In the genomic region with DNA sequence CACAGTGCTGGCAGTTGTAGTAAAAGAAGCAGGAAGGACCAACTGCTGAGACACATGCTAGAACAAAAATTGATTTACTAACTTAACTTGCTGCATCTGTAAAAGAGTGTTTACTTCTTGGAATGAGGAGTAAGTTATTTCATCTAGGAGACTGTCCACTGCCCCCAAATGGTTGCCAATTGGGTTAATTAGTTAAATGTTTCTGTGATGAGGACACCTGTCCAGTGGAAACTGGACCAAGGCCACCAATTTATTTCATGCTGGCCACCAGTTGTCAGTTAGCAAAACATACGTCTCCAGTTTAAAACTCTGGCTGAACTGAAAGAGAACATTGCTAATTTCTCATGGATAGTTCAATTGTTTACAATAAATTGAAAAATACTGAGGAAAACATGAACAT, we compare ENCODE assay signal across 20 cellular contexts.
"Had no signal": no experiment of that assay in that cellular context is flagged by ENCODE, and none has a peak within 500 bp of the region (broad histone marks: within the 10 kb centered on the region; RNA-seq: fewer than 3 reads in every experiment).

No MANE protein-coding gene starts in this region.

- H3K27me3 Mint-ChIP-seq: activated CD4-positive, alpha-beta memory T cell treated with anti-CD3 and anti-CD28 coated beads, Interleukin-2, amount 10 ng/mL, durations not matched to agents 7 days and 5 days; activated naive CD4-positive, alpha-beta T cell treated with anti-CD3 and anti-CD28 coated beads, Interleukin-2, amount 10 ng/mL, durations not matched to agents 7 days and 5 days had no signal

- DNase-seq: activated CD4-positive, alpha-beta memory T cell treated with anti-CD3 and anti-CD28 coated beads, Interleukin-2, amount 10 ng/mL, durations not matched to agents 7 days and 5 days; activated CD4-positive, alpha-beta T cell treated with anti-CD3 and anti-CD28 coated beads for 36 hours; activated CD4-positive, alpha-beta T cell treated with anti-CD3 and anti-CD28 coated beads, Interleukin-2, amount 50 U/mL, for 1 hour; activated gamma-delta T cell treated with Interleukin-2 at 50 U/mL for 16 hours; activated naive CD4-positive, alpha-beta T cell treated with anti-CD3 and anti-CD28 coated beads, Interleukin-2, amount 10 ng/mL, durations not matched to agents 7 days and 5 days; activated naive CD8-positive, alpha-beta T cell treated with anti-CD3 and anti-CD28 coated beads for 36 hours; activated T-cell treated with anti-CD3 and anti-CD28 coated beads, Interleukin-2, amount 50 U/mL, for 72 hours; KG1; NCI-H1092; NCI-H1417; NCI-H187; NCI-H446; NCI-H748 treated with DMSO at 0.1 percent for 48 hours; OCI-M1; RPMI8226; T-cell; T-helper 2 cell had no signal

- H3K27ac Mint-ChIP-seq: activated CD4-positive, alpha-beta memory T cell treated with anti-CD3 and anti-CD28 coated beads, Interleukin-2, amount 10 ng/mL, durations not matched to agents 7 days and 5 days; activated CD4-positive, alpha-beta T cell treated with anti-CD3 and anti-CD28 coated beads for 36 hours; activated naive CD4-positive, alpha-beta T cell treated with anti-CD3 and anti-CD28 coated beads, Interleukin-2, amount 10 ng/mL, durations not matched to agents 7 days and 5 days; activated naive CD8-positive, alpha-beta T cell treated with anti-CD3 and anti-CD28 coated beads for 36 hours; activated T-cell treated with anti-CD3 and anti-CD28 coated beads, Interleukin-2, amount 50 U/mL, for 72 hours; activated T-helper 2 cell treated with anti-CD3 and anti-CD28 coated beads, Interferon-gamma antibody, Interleukin-2, Interleukin-4, amounts not matched to agents 10 μg/mL and 5 μg/mL and 100 μg/mL, durations not matched to agents 14 hours and 24 hours and 36 hours; T-cell had no signal

- ATAC-seq: activated CD4-positive, alpha-beta T cell treated with anti-CD3 and anti-CD28 coated beads for 36 hours; activated T-cell treated with anti-CD3 and anti-CD28 coated beads, Interleukin-2, amount 50 U/mL, for 72 hours; Panc1; Right ventricle myocardium inferior; T-cell had no signal

- H3K9me3 Mint-ChIP-seq: activated CD4-positive, alpha-beta memory T cell treated with anti-CD3 and anti-CD28 coated beads, Interleukin-2, amount 10 ng/mL, durations not matched to agents 7 days and 5 days; activated naive CD4-positive, alpha-beta T cell treated with anti-CD3 and anti-CD28 coated beads, Interleukin-2, amount 10 ng/mL, durations not matched to agents 7 days and 5 days; activated naive CD8-positive, alpha-beta T cell treated with anti-CD3 and anti-CD28 coated beads for 36 hours; activated T-cell treated with anti-CD3 and anti-CD28 coated beads, Interleukin-2, amount 50 U/mL, for 72 hours; activated T-helper 2 cell treated with anti-CD3 and anti-CD28 coated beads, Interferon-gamma antibody, Interleukin-2, Interleukin-4, amounts not matched to agents 10 μg/mL and 5 μg/mL and 100 μg/mL, durations not matched to agents 14 hours and 24 hours and 36 hours had no signal

- H3K4me3 Mint-ChIP-seq: activated CD4-positive, alpha-beta memory T cell treated with anti-CD3 and anti-CD28 coated beads, Interleukin-2, amount 10 ng/mL, durations not matched to agents 7 days and 5 days; activated CD4-positive, alpha-beta T cell treated with anti-CD3 and anti-CD28 coated beads for 36 hours; activated naive CD4-positive, alpha-beta T cell treated with anti-CD3 and anti-CD28 coated beads, Interleukin-2, amount 10 ng/mL, durations not matched to agents 7 days and 5 days; activated naive CD8-positive, alpha-beta T cell treated with anti-CD3 and anti-CD28 coated beads for 36 hours; activated T-cell treated with anti-CD3 and anti-CD28 coated beads, Interleukin-2, amount 50 U/mL, for 72 hours; T-cell had no signal

- H3K4me1 Mint-ChIP-seq: activated CD4-positive, alpha-beta memory T cell treated with anti-CD3 and anti-CD28 coated beads, Interleukin-2, amount 10 ng/mL, durations not matched to agents 7 days and 5 days; activated CD4-positive, alpha-beta T cell treated with anti-CD3 and anti-CD28 coated beads for 36 hours; activated naive CD4-positive, alpha-beta T cell treated with anti-CD3 and anti-CD28 coated beads, Interleukin-2, amount 10 ng/mL, durations not matched to agents 7 days and 5 days; activated naive CD8-positive, alpha-beta T cell treated with anti-CD3 and anti-CD28 coated beads for 36 hours; T-cell had no signal

- H3K36me3 Mint-ChIP-seq: activated naive CD4-positive, alpha-beta T cell treated with anti-CD3 and anti-CD28 coated beads, Interleukin-2, amount 10 ng/mL, durations not matched to agents 7 days and 5 days; activated naive CD8-positive, alpha-beta T cell treated with anti-CD3 and anti-CD28 coated beads for 36 hours; T-cell had no signal
